In genomic region chr19:9205506-9206113, GRCh38 we compare ENCODE assay signal across 8 cellular contexts. TPM values are rescaled to one million over a fixed set of nuclear protein-coding genes. Genes with fewer than 3 reads are reported as not detected.
A peak's percentile ranks its signal among the peaks of the same experiment; 100 is the strongest.
DNase-seq lines count a peak whose midpoint lies in the region; ATAC-seq and TF ChIP-seq lines count a peak whose summit lies in the region.

No MANE protein-coding gene starts in this region.

- TF ChIP-seq CTCF in cardiac muscle cell (IDR thresholded peaks at IDR 0.05; ENCODE audit: low read depth, low read length): peak; percentile 84
- peak; percentile 89 for TF ChIP-seq CTCF in progenitor cell of endocrine pancreas (IDR thresholded peaks at IDR 0.05; ENCODE audit: unreplicated experiment)
- peak; percentile 68 to 94 (median 84) for TF ChIP-seq CTCF in upper lobe of left lung (IDR thresholded peaks at IDR 0.05)

- H3K36me3 ChIP-seq in cardiac muscle cell (no peaks in the 10 kb centered on the region), upper lobe of left lung (no peaks in the 10 kb centered on the region)

- H3K4me3 ChIP-seq in cardiac muscle cell (no peak overlapping the region), upper lobe of left lung (peak overlapping the region in 3 of 4 donors; percentile 6 to 40 (median 28))

- H3K4me3 Mint-ChIP-seq in progenitor cell of endocrine pancreas (ENCODE audit: low read depth): no peak overlapping the region

- 29 to 38% methylated on average over 13 of the region's 13 CpGs for WGBS in upper lobe of left lung, 2 donors

- TF ChIP-seq EP300 in upper lobe of left lung (IDR thresholded peaks at IDR 0.05): no peak

- H3K36me3 Mint-ChIP-seq in activated naive CD4-positive, alpha-beta T cell treated with anti-CD3 and anti-CD28 coated beads, Interleukin-2, amount 50 U/mL, for 72 hours: no peaks in the 10 kb centered on the region
- no peaks in the 10 kb centered on the region for H3K36me3 Mint-ChIP-seq in progenitor cell of endocrine pancreas (ENCODE audit: insufficient read depth)

- no peaks in the 10 kb centered on the region for H3K9me3 Mint-ChIP-seq in activated naive CD4-positive, alpha-beta T cell treated with anti-CD3 and anti-CD28 coated beads, Interleukin-2, amount 50 U/mL, for 72 hours
- peaks cover 10% of the 10 kb centered on the region for H3K9me3 Mint-ChIP-seq in progenitor cell of endocrine pancreas (ENCODE audit: low read depth)

- peak; percentile 63 to 79 for ATAC-seq in activated naive CD4-positive, alpha-beta T cell treated with anti-CD3 and anti-CD28 coated beads, Interleukin-2, amount 50 U/mL, for 72 hours
- peak in 1 of 2 donors; percentile 80 for ATAC-seq in upper lobe of left lung (ENCODE audit: low FRiP score in 2 of 2)
- no peak for ATAC-seq in GM18520 (IDR thresholded peaks at IDR 0.05; ENCODE audit: unreplicated experiment)

- H3K4me1 Mint-ChIP-seq in progenitor cell of endocrine pancreas (ENCODE audit: low read depth): no peaks in the 10 kb centered on the region

- no peak overlapping the region for H3K27ac Mint-ChIP-seq in activated naive CD4-positive, alpha-beta T cell treated with anti-CD3 and anti-CD28 coated beads, Interleukin-2, amount 50 U/mL, for 72 hours
- no peak overlapping the region for H3K27ac Mint-ChIP-seq in progenitor cell of endocrine pancreas

- H3K9me3 ChIP-seq in cardiac muscle cell (ENCODE audit: low read depth) (no peaks in the 10 kb centered on the region), upper lobe of left lung (no peaks in the 10 kb centered on the region)

- H3K27me3 ChIP-seq in cardiac muscle cell (no peaks in the 10 kb centered on the region), upper lobe of left lung (no peaks in the 10 kb centered on the region)

- DNase-seq in DMS53 treated with DMSO at 0.1 percent for 48 hours (lab: John Stamatoyannopoulos, UW; ENCODE audit: unreplicated experiment) (peak; percentile 29), LHCN-M2 (ENCODE audit: low read depth) (peak; percentile 56), SKM-1 (lab: John Stamatoyannopoulos, UW; ENCODE audit: unreplicated experiment) (peak; percentile 10), cardiac muscle cell (ENCODE audit: low read depth in 1 of 2, low spot score in 1 of 2) (peak; percentile 50 to 77), progenitor cell of endocrine pancreas (ENCODE audit: low spot score, unreplicated experiment) (peak; percentile 61), upper lobe of left lung (peak in 1 of 2 donors; percentile 61)
- peak; percentile 65 to 71 for DNase-seq in activated naive CD4-positive, alpha-beta T cell treated with anti-CD3 and anti-CD28 coated beads, Interleukin-2, amount 50 U/mL, for 72 hours (ENCODE audit: low spot score in 2 of 2)

- TF ChIP-seq POLR2A in upper lobe of left lung (IDR thresholded peaks at IDR 0.05): no peak

- no peaks in the 10 kb centered on the region for H3K4me1 ChIP-seq in cardiac muscle cell (ENCODE audit: low read depth)
- H3K4me1 ChIP-seq in upper lobe of left lung: peaks cover 0 to 4% (median 0%) of the 10 kb centered on the region in 4 donors

- H3K27ac ChIP-seq in cardiac muscle cell (no peak overlapping the region), upper lobe of left lung (no peak overlapping the region)

- no peaks in the 10 kb centered on the region for H3K27me3 Mint-ChIP-seq in progenitor cell of endocrine pancreas

RNA-seq across cellular contexts. Expression of gene OR7D4, which starts 13.8 kb away (rescaled TPM):
- total RNA-seq in LHCN-M2 (2014; rRNA removed): not detected in 2 replicates
- not detected for polyA plus RNA-seq in LHCN-M2 (2012)
- total RNA-seq in activated naive CD4-positive, alpha-beta T cell treated with anti-CD3 and anti-CD28 coated beads, Interleukin-2, amount 50 U/mL, for 72 hours: not detected
- total RNA-seq in cardiac muscle cell: not detected in 2 replicates
- not detected in 2 replicates for polyA plus RNA-seq in cardiac muscle cell
- total RNA-seq in progenitor cell of endocrine pancreas: not detected in 2 replicates
- total RNA-seq in upper lobe of left lung: not detected

RNA-seq across cellular contexts. Expression of gene OR7D2, which starts 26.8 kb away (rescaled TPM):
- total RNA-seq in LHCN-M2 (2014; rRNA removed) (0.17 TPM in 1 of 2 replicates, not detected in the other), cardiac muscle cell (0.04 and 0.15 TPM in 2 replicates), progenitor cell of endocrine pancreas (1.2 and 1.8 TPM in 2 replicates), upper lobe of left lung (under 1 TPM in 2 of 6 donors, not detected in 4; 0.33 to 0.57 TPM)
- polyA plus RNA-seq in LHCN-M2 (2012): not detected
- total RNA-seq in activated naive CD4-positive, alpha-beta T cell treated with anti-CD3 and anti-CD28 coated beads, Interleukin-2, amount 50 U/mL, for 72 hours: under 1 TPM; 0.08 to 0.57 TPM
- 1.6 TPM in 1 of 2 replicates, not detected in the other for polyA plus RNA-seq in cardiac muscle cell

RNA-seq across cellular contexts. Expression of gene OR7E24, which starts 45.1 kb away (rescaled TPM):
- total RNA-seq in LHCN-M2 (2014; rRNA removed): not detected in 2 replicates
- not detected for polyA plus RNA-seq in LHCN-M2 (2012)
- total RNA-seq in activated naive CD4-positive, alpha-beta T cell treated with anti-CD3 and anti-CD28 coated beads, Interleukin-2, amount 50 U/mL, for 72 hours: not detected
- not detected in 2 replicates for total RNA-seq in cardiac muscle cell
- not detected in 2 replicates for polyA plus RNA-seq in cardiac muscle cell
- total RNA-seq in progenitor cell of endocrine pancreas: not detected in 2 replicates
- not detected for total RNA-seq in upper lobe of left lung
